In genomic region chr20:38225240-38225899, GRCh38 we compare ENCODE assay signal across 18 cellular contexts. TPM values are rescaled to one million over a fixed set of nuclear protein-coding genes. Genes with fewer than 3 reads are reported as not detected.
DNase-seq lines count a peak whose midpoint lies in the region; ATAC-seq and TF ChIP-seq lines count a peak whose summit lies in the region.
"Had no signal": no experiment of that assay in that cellular context is flagged by ENCODE, and none has a peak within 500 bp of the region (broad histone marks: within the 10 kb centered on the region; RNA-seq: fewer than 3 reads in every experiment).

No MANE protein-coding gene starts in this region.

- H3K27me3 ChIP-seq in BLaER1 treated with 17β-estradiol and CSF1 and Interleukin-3, amounts not matched to agents 10 nM and 100 nM = no peaks in the 10 kb centered on the region
- H3K27me3 ChIP-seq in RWPE2 (ENCODE audit: insufficient read depth, poor library complexity, severe bottlenecking) = no peaks in the 10 kb centered on the region
- no peaks in the 10 kb centered on the region for H3K27me3 ChIP-seq in upper lobe of right lung

- intact Hi-C loops in upper lobe of right lung (cut with DNase I) = no loop called here

- H3K27ac ChIP-seq in BLaER1 treated with 17β-estradiol and CSF1 and Interleukin-3, amounts not matched to agents 10 nM and 100 nM = peak overlapping the region in 3 of 11 experiments; percentile 16 to 53 (median 39); a peak in 3 of 22 replicates
- H3K27ac ChIP-seq in RWPE2 (ENCODE audit: poor library complexity, severe bottlenecking) (no peak overlapping the region), upper lobe of right lung (no peak overlapping the region)

- no peaks in the 10 kb centered on the region for H3K9me3 Mint-ChIP-seq in neural crest cell
- H3K9me3 Mint-ChIP-seq: CD4-positive, CD25-positive, alpha-beta regulatory T cell; CD8-positive, alpha-beta memory T cell; GM23338 had no signal

- H3K9ac ChIP-seq in BLaER1 treated with 17β-estradiol and CSF1 and Interleukin-3, amounts not matched to agents 10 nM and 100 nM = no peak overlapping the region

- H3K36me3 ChIP-seq in BLaER1 treated with 17β-estradiol and CSF1 and Interleukin-3, amounts not matched to agents 10 nM and 100 nM = no peaks in the 10 kb centered on the region
- H3K36me3 ChIP-seq in RWPE2 (ENCODE audit: low read depth) = no peaks in the 10 kb centered on the region
- H3K36me3 ChIP-seq in upper lobe of right lung = no peaks in the 10 kb centered on the region

- peak overlapping the region in 9 of 11 experiments; percentile 60 to 82 (median 70); a peak in 18 of 22 replicates for H3K4me2 ChIP-seq in BLaER1 treated with 17β-estradiol and CSF1 and Interleukin-3, amounts not matched to agents 10 nM and 100 nM
- H3K4me2 ChIP-seq: GM23338 had no signal

- DNase-seq in RWPE2 (ENCODE audit: low spot score) = peak; percentile 72
- DNase-seq in neural crest cell (ENCODE audit: low read depth, low spot score) = no peak
- peak; percentile 28 for DNase-seq in upper lobe of right lung
- no peak for DNase-seq in NCI-H2196 (lab: John Stamatoyannopoulos, UW; ENCODE audit: unreplicated experiment)
- DNase-seq: CD4-positive, CD25-positive, alpha-beta regulatory T cell; CD8-positive, alpha-beta memory T cell; COR-L47; DMS 273 treated with DMSO at 0.1 percent for 48 hours; DMS53; DND-41; EL; HCEC 1CT; IMR-90 had no signal

- TF ChIP-seq CTCF in RWPE2 (IDR thresholded peaks at IDR 0.05; ENCODE audit: poor library complexity, severe bottlenecking) (no peak), neural crest cell (conservative IDR thresholded peaks at IDR 0.05) (no peak), upper lobe of right lung (IDR thresholded peaks at IDR 0.05) (no peak)

- H3K4me1 ChIP-seq in BLaER1 treated with 17β-estradiol and CSF1 and Interleukin-3, amounts not matched to agents 10 nM and 100 nM = peaks cover 6 to 38% (median 27%) of the 10 kb centered on the region in 10 experiments; a peak in 19 of 20 replicates
- H3K4me1 ChIP-seq in RWPE2 (ENCODE audit: insufficient read depth, poor library complexity, severe bottlenecking) = peaks cover 5% of the 10 kb centered on the region
- no peaks in the 10 kb centered on the region for H3K4me1 ChIP-seq in upper lobe of right lung

- no peak overlapping the region for H3K4me3 Mint-ChIP-seq in neural crest cell
- H3K4me3 Mint-ChIP-seq: B cell; CD4-positive, CD25-positive, alpha-beta regulatory T cell; GM23338 had no signal

- H3K27ac Mint-ChIP-seq in neural crest cell (ENCODE audit: unreplicated experiment) = peak overlapping the region; percentile 8
- H3K27ac Mint-ChIP-seq: B cell; CD4-positive, CD25-positive, alpha-beta regulatory T cell; GM23338 had no signal

- H3K27me3 Mint-ChIP-seq in neural crest cell (ENCODE audit: low read depth) = no peaks in the 10 kb centered on the region

- H3K36me3 Mint-ChIP-seq in neural crest cell (ENCODE audit: low read depth) = no peaks in the 10 kb centered on the region
- H3K36me3 Mint-ChIP-seq: CD4-positive, CD25-positive, alpha-beta regulatory T cell; CD8-positive, alpha-beta memory T cell had no signal

- no peak for ATAC-seq in RWPE2 (ENCODE audit: low read depth)
- ATAC-seq in upper lobe of right lung = no peak
- no peak for ATAC-seq in GM19467 (IDR thresholded peaks at IDR 0.05; ENCODE audit: unreplicated experiment)
- ATAC-seq: GM23338 had no signal

- 0 out of 22 replicates have a peak, but pooled peaks cover 0 to 8% (median 0%) of the 10 kb centered on the region in 11 experiments for H3K9me3 ChIP-seq in BLaER1 treated with 17β-estradiol and CSF1 and Interleukin-3, amounts not matched to agents 10 nM and 100 nM (replicated peaks in 1 of 11)
- H3K9me3 ChIP-seq in RWPE2 (ENCODE audit: severe bottlenecking) (no peaks in the 10 kb centered on the region), upper lobe of right lung (no peaks in the 10 kb centered on the region)

- peaks cover 10% of the 10 kb centered on the region for H3K4me1 Mint-ChIP-seq in neural crest cell
- H3K4me1 Mint-ChIP-seq: GM23338 had no signal

- H4K20me1 ChIP-seq in BLaER1 treated with 17β-estradiol and CSF1 and Interleukin-3, amounts not matched to agents 10 nM and 100 nM = no peaks in the 10 kb centered on the region

- no peak overlapping the region for H3K4me3 ChIP-seq in BLaER1 treated with 17β-estradiol and CSF1 and Interleukin-3, amounts not matched to agents 10 nM and 100 nM
- H3K4me3 ChIP-seq in RWPE2 (ENCODE audit: severe bottlenecking) (no peak overlapping the region), upper lobe of right lung (no peak overlapping the region)
- H3K4me3 ChIP-seq: GM23338 had no signal

RNA-seq across cellular contexts. Expression of gene KIAA1755, which starts 35.2 kb away (rescaled TPM):
- 8.6 and 9.5 TPM in 2 replicates for total RNA-seq in neural crest cell
- 2.3 TPM for total RNA-seq in upper lobe of right lung
- total RNA-seq: B cell; CD4-positive, CD25-positive, alpha-beta regulatory T cell; CD8-positive, alpha-beta memory T cell; G401 had no signal

Comparison
In these comparisons a context has a peak if more than half of its experiments do, and no peak if none do; other contexts are left out.
1. DNase-seq: peak in RWPE2 (single experiment) and upper lobe of right lung (single experiment); none in neural crest cell (single experiment) and NCI-H2196 (single experiment).